Comparison of ENCODE assay signal across 2 cellular contexts in genomic region chr4:173609158-173609557, GRCh38.
TF ChIP-seq lines count a peak whose summit lies in the region.

No MANE protein-coding gene starts in this region.

TF ChIP-seq in A549, 52 proteins besides CTCF, POLR2A, EP300 and RAD21 (continued from another document):
- TF ChIP-seq ELK1 (IDR thresholded peaks at IDR 0.05; ENCODE audit: low read depth, low read length) = no peak
- no peak for TF ChIP-seq CEBPB (IDR thresholded peaks at IDR 0.05)
- TF ChIP-seq ATOH8 (CRISPR knock-in tag; IDR thresholded peaks at IDR 0.05; ENCODE audit: low read depth) = no peak
- no peak for TF ChIP-seq FOSL2 (IDR thresholded peaks at IDR 0.05)
- no peak for TF ChIP-seq FOSL2 (CRISPR knock-in tag; IDR thresholded peaks at IDR 0.05)
- TF ChIP-seq TP53 (CRISPR knock-in tag; IDR thresholded peaks at IDR 0.05) = no peak
- TF ChIP-seq RFX5 (IDR thresholded peaks at IDR 0.05) = no peak
- TF ChIP-seq RNF2 (IDR thresholded peaks at IDR 0.05; ENCODE audit: borderline replicate concordance, low read depth) = no peak
- TF ChIP-seq REST (IDR thresholded peaks at IDR 0.05) = no peak
- TF ChIP-seq CBX2 (IDR thresholded peaks at IDR 0.05; ENCODE audit: borderline replicate concordance, low read depth) = no peak
- TF ChIP-seq FOSB (CRISPR knock-in tag; IDR thresholded peaks at IDR 0.05) = no peak

TF ChIP-seq in H1, 55 proteins besides CTCF, POLR2A, EP300 and RAD21:
- TF ChIP-seq CHD7 (IDR thresholded peaks at IDR 0.05; ENCODE audit: insufficient replicate concordance, low read length) = no peak
- TF ChIP-seq RBBP5 (IDR thresholded peaks at IDR 0.05; ENCODE audit: borderline replicate concordance, low read depth, low read length) = no peak
- no peak for TF ChIP-seq TAF1 (IDR thresholded peaks at IDR 0.05; ENCODE audit: low read depth, low read length)
- TF ChIP-seq CBX8 (IDR thresholded peaks at IDR 0.05; ENCODE audit: borderline replicate concordance, low read depth, low read length) = no peak
- TF ChIP-seq TEAD4 (IDR thresholded peaks at IDR 0.05; ENCODE audit: low read depth, low read length) = no peak
- no peak for TF ChIP-seq BCL11A (IDR thresholded peaks at IDR 0.05; ENCODE audit: low read depth in 2 of 2, low read length in 2 of 2)
- no peak for TF ChIP-seq RFX5 (IDR thresholded peaks at IDR 0.05; ENCODE audit: borderline replicate concordance, low read depth, low read length)
- no peak for TF ChIP-seq POU5F1 (IDR thresholded peaks at IDR 0.05; ENCODE audit: low read depth, low read length)
- TF ChIP-seq E2F6 (IDR thresholded peaks at IDR 0.05) = no peak
- TF ChIP-seq JUN (IDR thresholded peaks at IDR 0.05; ENCODE audit: low read depth, low read length) = no peak
- TF ChIP-seq CBX5 (IDR thresholded peaks at IDR 0.05; ENCODE audit: low read depth, low read length) = no peak
- TF ChIP-seq TAF7 (optimal IDR thresholded peaks at IDR 0.05; ENCODE audit: borderline replicate concordance, low read depth, low read length) = no peak
- TF ChIP-seq CTBP2 (IDR thresholded peaks at IDR 0.05; ENCODE audit: borderline replicate concordance, insufficient read depth, insufficient read length, low read length) = no peak
- no peak for TF ChIP-seq SP1 (IDR thresholded peaks at IDR 0.05; ENCODE audit: low read depth, low read length)
- TF ChIP-seq EZH2 (IDR thresholded peaks at IDR 0.05; ENCODE audit: low read depth, low read length, severe bottlenecking) = no peak
- TF ChIP-seq FOSL1 (IDR thresholded peaks at IDR 0.05; ENCODE audit: insufficient read depth, low read depth, low read length) = no peak
- no peak for TF ChIP-seq CHD1 (IDR thresholded peaks at IDR 0.05; ENCODE audit: low read depth, low read length)
TF ChIP-seq in H1: peak in this region for 0.
